In the genomic region with DNA sequence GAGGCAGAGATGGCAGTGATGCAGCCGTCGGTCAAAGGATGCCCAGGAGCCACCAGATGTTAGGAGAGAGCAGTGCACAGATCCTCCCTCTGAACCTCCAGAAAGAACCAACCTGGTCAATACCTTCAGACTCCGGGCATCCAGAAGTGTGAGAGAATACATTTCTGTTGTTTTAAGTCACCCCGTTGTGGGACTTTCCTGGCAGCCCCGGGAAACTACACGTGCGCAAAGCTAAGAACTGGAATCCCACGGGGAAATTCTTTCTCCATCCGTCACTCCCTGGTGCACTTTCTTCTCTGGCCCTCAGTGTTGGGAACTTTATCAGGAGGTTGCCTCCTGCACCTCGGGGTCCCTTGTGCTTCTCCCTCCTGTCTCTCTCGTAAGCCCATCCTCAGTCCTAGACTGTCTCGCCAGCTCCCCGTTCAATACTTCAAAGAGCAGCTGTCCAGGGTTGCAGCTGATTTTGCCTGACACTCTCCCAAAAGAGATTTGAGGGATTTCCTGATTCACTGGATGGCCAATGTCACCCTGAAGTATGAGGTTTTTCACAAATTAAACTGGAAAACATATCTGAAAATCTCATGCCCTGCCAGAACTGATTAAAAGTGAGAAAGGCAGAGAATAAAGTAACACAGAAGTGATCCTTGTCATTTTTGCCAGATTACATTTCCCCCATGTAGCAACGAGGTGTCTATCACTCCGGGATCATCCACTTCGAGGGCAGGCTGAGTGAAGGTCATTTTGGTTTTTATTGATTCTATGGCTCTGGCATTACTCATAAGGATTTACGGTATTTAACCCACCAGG, we compare ENCODE assay signal across 16 cellular contexts.
DNase-seq lines count a peak whose midpoint lies in the region; ATAC-seq and TF ChIP-seq lines count a peak whose summit lies in the region.
"Had no signal": no experiment of that assay in that cellular context is flagged by ENCODE, and none has a peak within 500 bp of the region (broad histone marks: within the 10 kb centered on the region; RNA-seq: fewer than 3 reads in every experiment).

No MANE protein-coding gene starts in this region.

- H3K9me3 Mint-ChIP-seq in activated CD4-positive, alpha-beta T cell treated with anti-CD3 and anti-CD28 coated beads, Interleukin-2, amount 10 ng/mL, durations not matched to agents 7 days and 5 days, result no peaks in the 10 kb centered on the region
- no peaks in the 10 kb centered on the region for H3K9me3 Mint-ChIP-seq in chondrocyte (ENCODE audit: low read depth)
- H3K9me3 Mint-ChIP-seq: activated naive CD8-positive, alpha-beta T cell treated with anti-CD3 and anti-CD28 coated beads for 36 hours; T-helper 2 cell treated with Interferon-gamma antibody and Interleukin-4, amounts not matched to agents 5 μg/mL and 100 μg/mL, for 36 hours had no signal

- POLR2A ChIA-PET in activated CD4-positive, alpha-beta T cell treated with anti-CD3 and anti-CD28 coated beads, Interleukin-2, amount 10 ng/mL, durations not matched to agents 7 days and 5 days (lab: Charles Lee), result no interaction called here

- CTCF ChIA-PET in activated CD4-positive, alpha-beta T cell treated with anti-CD3 and anti-CD28 coated beads, Interleukin-2, amount 10 ng/mL, durations not matched to agents 7 days and 5 days (lab: Charles Lee), result interaction anchor here (1.3 kb wide), 1 partner anchor 9 kb away, joined by 4 read pairs; no protein-coding TSS in a partner anchor

- H3K4me3 Mint-ChIP-seq in activated CD4-positive, alpha-beta T cell treated with anti-CD3 and anti-CD28 coated beads, Interleukin-2, amount 10 ng/mL, durations not matched to agents 7 days and 5 days, result no peak overlapping the region
- H3K4me3 Mint-ChIP-seq in chondrocyte (ENCODE audit: unreplicated experiment), result no peak overlapping the region
- H3K4me3 Mint-ChIP-seq: activated naive CD8-positive, alpha-beta T cell treated with anti-CD3 and anti-CD28 coated beads for 36 hours; T-helper 2 cell treated with Interferon-gamma antibody and Interleukin-4, amounts not matched to agents 5 μg/mL and 100 μg/mL, for 36 hours had no signal

- H3K27ac Mint-ChIP-seq in activated CD4-positive, alpha-beta T cell treated with anti-CD3 and anti-CD28 coated beads, Interleukin-2, amount 10 ng/mL, durations not matched to agents 7 days and 5 days, result peak overlapping the region; percentile 55
- peak overlapping the region; percentile 72 for H3K27ac Mint-ChIP-seq in chondrocyte (ENCODE audit: unreplicated experiment)
- H3K27ac Mint-ChIP-seq: activated naive CD8-positive, alpha-beta T cell treated with anti-CD3 and anti-CD28 coated beads for 36 hours; T-helper 2 cell treated with Interferon-gamma antibody and Interleukin-4, amounts not matched to agents 5 μg/mL and 100 μg/mL, for 36 hours had no signal

- H3K36me3 ChIP-seq in muscle layer of duodenum (ENCODE audit: control insufficient read depth in 1 of 2, insufficient read depth in 2 of 2, low read length in 2 of 2) (no peaks in the 10 kb centered on the region), stomach smooth muscle (ENCODE audit: control insufficient read depth in 2 of 2, insufficient read depth in 2 of 2, low read length in 2 of 2) (no peaks in the 10 kb centered on the region)
- H3K36me3 ChIP-seq: cardiac muscle cell, heart right ventricle, neutrophil had no signal

- DNase-seq in activated CD4-positive, alpha-beta T cell treated with anti-CD3 and anti-CD28 coated beads, Interleukin-2, amount 10 ng/mL, durations not matched to agents 7 days and 5 days, result no peak
- no peak for DNase-seq in activated CD4-positive, alpha-beta T cell treated with anti-CD3 and anti-CD28 coated beads, Interleukin-2, amount 50 U/mL, for 1 hour
- DNase-seq in chondrocyte (ENCODE audit: low spot score) (no peak), cortex of kidney (lab: John Stamatoyannopoulos, UW) (no peak)
- DNase-seq: activated naive CD8-positive, alpha-beta T cell treated with anti-CD3 and anti-CD28 coated beads for 36 hours; heart right ventricle; SIG-M5 had no signal

- H3K4me3 ChIP-seq in muscle layer of duodenum (ENCODE audit: low read depth in 1 of 2, low read length in 2 of 2) (no peak overlapping the region), stomach smooth muscle (ENCODE audit: low read length in 2 of 2) (peak overlapping the region; percentile 21 to 59)
- H3K4me3 ChIP-seq: cardiac muscle cell, heart right ventricle had no signal

- peaks cover 9% of the 10 kb centered on the region for H3K4me1 Mint-ChIP-seq in activated CD4-positive, alpha-beta T cell treated with anti-CD3 and anti-CD28 coated beads, Interleukin-2, amount 10 ng/mL, durations not matched to agents 7 days and 5 days
- peaks cover 39% of the 10 kb centered on the region for H3K4me1 Mint-ChIP-seq in chondrocyte (ENCODE audit: low read depth)

- no peak for ATAC-seq in GM18520 (IDR thresholded peaks at IDR 0.05; ENCODE audit: unreplicated experiment)
- ATAC-seq in GM18868 (IDR thresholded peaks at IDR 0.05; ENCODE audit: unreplicated experiment), result no peak
- ATAC-seq: activated CD4-positive, CD25-positive, alpha-beta regulatory T cell treated with anti-CD3 and anti-CD28 coated beads, Interleukin-2, amount 50 U/mL, for 24 hours; sciatic nerve had no signal

- H3K27ac ChIP-seq in muscle layer of duodenum (ENCODE audit: low read length) (peak overlapping the region; percentile 25), stomach smooth muscle (ENCODE audit: low read length) (peak overlapping the region; percentile 70)
- H3K27ac ChIP-seq: cardiac muscle cell, neutrophil had no signal

- H3K27me3 ChIP-seq in muscle layer of duodenum (ENCODE audit: low read depth, low read length) (no peaks in the 10 kb centered on the region), stomach smooth muscle (ENCODE audit: control insufficient read depth in 1 of 2, insufficient read depth in 2 of 2, low read length in 2 of 2) (no peaks in the 10 kb centered on the region)
- H3K27me3 ChIP-seq: cardiac muscle cell, neutrophil had no signal

- H3K4me1 ChIP-seq in muscle layer of duodenum (ENCODE audit: control insufficient read depth in 1 of 2, insufficient read depth in 2 of 2, low read length in 2 of 2) (no peaks in the 10 kb centered on the region), stomach smooth muscle (ENCODE audit: control insufficient read depth, insufficient read depth, low read length) (peaks cover 16% of the 10 kb centered on the region)

- peaks cover 3% of the 10 kb centered on the region for H3K27me3 Mint-ChIP-seq in activated CD4-positive, alpha-beta T cell treated with anti-CD3 and anti-CD28 coated beads, Interleukin-2, amount 10 ng/mL, durations not matched to agents 7 days and 5 days
- no peaks in the 10 kb centered on the region for H3K27me3 Mint-ChIP-seq in chondrocyte (ENCODE audit: low read depth)

- H3K9me3 ChIP-seq in muscle layer of duodenum (ENCODE audit: control insufficient read depth in 1 of 2, low read length in 2 of 2) (no peaks in the 10 kb centered on the region), stomach smooth muscle (ENCODE audit: control insufficient read depth in 2 of 2, low read length in 2 of 2) (no peaks in the 10 kb centered on the region)
- H3K9me3 ChIP-seq: heart right ventricle, neutrophil had no signal

- peak overlapping the region in 1 of 2 donors; percentile 29 for H3K9ac ChIP-seq in stomach smooth muscle (ENCODE audit: low read length in 2 of 2)

- H3K36me3 Mint-ChIP-seq in activated CD4-positive, alpha-beta T cell treated with anti-CD3 and anti-CD28 coated beads, Interleukin-2, amount 10 ng/mL, durations not matched to agents 7 days and 5 days (ENCODE audit: low read depth), result no peaks in the 10 kb centered on the region
- H3K36me3 Mint-ChIP-seq in chondrocyte (ENCODE audit: low read depth), result no peaks in the 10 kb centered on the region
- H3K36me3 Mint-ChIP-seq: activated naive CD8-positive, alpha-beta T cell treated with anti-CD3 and anti-CD28 coated beads for 36 hours had no signal

- no peak for TF ChIP-seq CTCF in chondrocyte (IDR thresholded peaks at IDR 0.05)

Comparison
In these comparisons a context has a peak if more than half of its experiments do, and no peak if none do; other contexts are left out.
1. H3K4me3 ChIP-seq: peak in stomach smooth muscle (2 of 2); none in muscle layer of duodenum (0 of 2).